In genomic region chr20:44659931-44660330, GRCh38 we compare ENCODE assay signal across 26 cellular contexts. TPM values are rescaled to one million over a fixed set of nuclear protein-coding genes. Genes with fewer than 3 reads are reported as not detected.
"Had no signal": no experiment of that assay in that cellular context is flagged by ENCODE, and none has a peak within 500 bp of the region (broad histone marks: within the 10 kb centered on the region; RNA-seq: fewer than 3 reads in every experiment).

No MANE protein-coding gene starts in this region.

- H3K4me3 ChIP-seq: adrenal gland, esophagus muscularis mucosa, gastrocnemius medialis, pancreas, psoas muscle, right atrium auricular region, spleen, thyroid gland, upper lobe of right lung had no signal

- H3K9me3 ChIP-seq: adrenal gland, esophagus muscularis mucosa, gastrocnemius medialis, pancreas, psoas muscle, right atrium auricular region, thyroid gland, upper lobe of right lung had no signal

- H3K36me3 Mint-ChIP-seq: activated naive CD8-positive, alpha-beta T cell; memory B cell had no signal

- ATAC-seq: gastrocnemius medialis; left cardiac atrium; pancreas; psoas muscle; stimulated activated naive CD8-positive, alpha-beta T cell treated with anti-CD3 and anti-CD28 coated beads, Interleukin-15, Interleukin-2, amounts not matched to agents 100 U/mL and 50 U/mL, for 24 hours; WTC11 had no signal

- DNase-seq: activated CD4-positive, alpha-beta T cell treated with anti-CD3 and anti-CD28 coated beads, Interleukin-2, amount 50 U/mL, for 4 hours; activated gamma-delta T cell treated with Interleukin-2 at 50 U/mL for 16 hours; adrenal gland; cerebellar nuclear complex; cortex of kidney; effector CD4-positive, alpha-beta T cell; gastrocnemius medialis; hippocampal formation; left cardiac atrium; pancreas; psoas muscle; spleen; stimulated activated CD4-positive, alpha-beta T cell treated with anti-CD3 and anti-CD28 coated beads, Interleukin-4, amount 100 ng/mL, for 1 hour; stimulated activated naive CD8-positive, alpha-beta T cell treated with anti-CD3 and anti-CD28 coated beads, Interleukin-15, Interleukin-2, amounts not matched to agents 100 U/mL and 50 U/mL, for 24 hours; T-helper 1 cell; T-helper 9 cell; thyroid gland; upper lobe of right lung had no signal

- H3K27me3 ChIP-seq: adrenal gland, esophagus muscularis mucosa, pancreas, right atrium auricular region, spleen, thyroid gland, upper lobe of right lung had no signal

- H3K9me3 Mint-ChIP-seq: memory B cell had no signal

- H3K36me3 ChIP-seq: adrenal gland, esophagus muscularis mucosa, gastrocnemius medialis, pancreas, right atrium auricular region, spleen, thyroid gland, upper lobe of right lung had no signal

- H3K27ac Mint-ChIP-seq: activated naive CD8-positive, alpha-beta T cell; activated T-helper 1 cell treated with anti-CD3 and anti-CD28 coated beads, Interleukin-12 subunit alpha, Interleukin-12 subunit beta, Interleukin-2, Interleukin-4 antibody, amounts not matched to agents 30 ng/mL and 10 ng/mL and 1 ng/mL, durations not matched to agents 14 hours and 24 hours and 36 hours; memory B cell; nephron; WTC11 had no signal

- H3K27me3 Mint-ChIP-seq: activated naive CD8-positive, alpha-beta T cell had no signal

- H3K4me1 ChIP-seq: adrenal gland, esophagus muscularis mucosa, gastrocnemius medialis, pancreas, psoas muscle, right atrium auricular region, thyroid gland had no signal

- H3K27ac ChIP-seq: adrenal gland, esophagus muscularis mucosa, gastrocnemius medialis, pancreas, psoas muscle, right atrium auricular region, spleen, thyroid gland, upper lobe of right lung had no signal

- H3K4me3 Mint-ChIP-seq: activated naive CD8-positive, alpha-beta T cell; activated T-helper 1 cell treated with anti-CD3 and anti-CD28 coated beads, Interleukin-12 subunit alpha, Interleukin-12 subunit beta, Interleukin-2, Interleukin-4 antibody, amounts not matched to agents 30 ng/mL and 10 ng/mL and 1 ng/mL, durations not matched to agents 14 hours and 24 hours and 36 hours; memory B cell; nephron; WTC11 had no signal

- H3K4me1 Mint-ChIP-seq: memory B cell, nephron had no signal

RNA-seq across cellular contexts. Expression of gene CCN5, which starts 55.2 kb away (rescaled TPM):
- total RNA-seq: activated T-helper 1 cell treated with anti-CD3 and anti-CD28 coated beads, Interleukin-12 subunit alpha, Interleukin-12 subunit beta, Interleukin-2, Interleukin-4 antibody, amounts not matched to agents 30 ng/mL and 10 ng/mL and 1 ng/mL, durations not matched to agents 14 hours and 24 hours and 36 hours; astrocyte had no signal
